8 cellular contexts compared by ENCODE assay signal in genomic region chr4:186149872-186150271, GRCh38. TPM values are rescaled to one million over a fixed set of nuclear protein-coding genes. Genes with fewer than 3 reads are reported as not detected.
A peak's percentile ranks its signal among the peaks of the same experiment; 100 is the strongest.
DNase-seq lines count a peak whose midpoint lies in the region; ATAC-seq and TF ChIP-seq lines count a peak whose summit lies in the region.

No MANE protein-coding gene starts in this region.

- intact Hi-C loops in activated T-helper 2 cell treated with anti-CD3 and anti-CD28 coated beads, Interferon-gamma antibody, Interleukin-2, Interleukin-4, amounts not matched to agents 10 μg/mL and 5 μg/mL and 100 μg/mL, durations not matched to agents 14 hours and 24 hours and 36 hours (cut with micrococcal nuclease): no loop called here

- peaks cover 17% of the 10 kb centered on the region for H3K4me1 Mint-ChIP-seq in neural crest cell
- H3K4me1 Mint-ChIP-seq in activated T-helper 2 cell treated with anti-CD3 and anti-CD28 coated beads, Interferon-gamma antibody, Interleukin-2, Interleukin-4, amounts not matched to agents 10 μg/mL and 5 μg/mL and 100 μg/mL, durations not matched to agents 14 hours and 24 hours and 36 hours (ENCODE audit: low read depth): no peaks in the 10 kb centered on the region

- no peaks in the 10 kb centered on the region for H3K27me3 ChIP-seq in GM06990 (replicated peaks; ENCODE audit: control insufficient read depth, insufficient read depth, low read length)

- H3K36me3 Mint-ChIP-seq in neural crest cell (ENCODE audit: low read depth): no peaks in the 10 kb centered on the region
- H3K36me3 Mint-ChIP-seq in activated T-helper 2 cell treated with anti-CD3 and anti-CD28 coated beads, Interferon-gamma antibody, Interleukin-2, Interleukin-4, amounts not matched to agents 10 μg/mL and 5 μg/mL and 100 μg/mL, durations not matched to agents 14 hours and 24 hours and 36 hours (ENCODE audit: low read depth): no peaks in the 10 kb centered on the region

- H3K4me3 ChIP-seq in GM06990 (replicated peaks; ENCODE audit: low read depth, low read length) (no peak overlapping the region), epithelial cell of proximal tubule (ENCODE audit: low read depth, low read length) (peak overlapping the region; percentile 50)

- H3K27me3 Mint-ChIP-seq in neural crest cell (ENCODE audit: low read depth): peaks cover 15% of the 10 kb centered on the region
- peaks cover 23% of the 10 kb centered on the region for H3K27me3 Mint-ChIP-seq in activated T-helper 2 cell treated with anti-CD3 and anti-CD28 coated beads, Interferon-gamma antibody, Interleukin-2, Interleukin-4, amounts not matched to agents 10 μg/mL and 5 μg/mL and 100 μg/mL, durations not matched to agents 14 hours and 24 hours and 36 hours (ENCODE audit: low read depth)

- ATAC-seq in GM21390 (IDR thresholded peaks at IDR 0.05; ENCODE audit: unreplicated experiment) (no peak), GM18519 (IDR thresholded peaks at IDR 0.05; ENCODE audit: low FRiP score, unreplicated experiment) (no peak), GM21576 (IDR thresholded peaks at IDR 0.05; ENCODE audit: unreplicated experiment) (no peak)

- DNase-seq in GM06990 (ENCODE audit: extremely low read depth, insufficient read length) (no peak), RPMI8226 (peak; percentile 39), epithelial cell of proximal tubule (ENCODE audit: low read depth) (no peak), neural crest cell (ENCODE audit: low read depth, low spot score) (peak; percentile 64)
- no peak for DNase-seq in activated T-helper 2 cell treated with anti-CD3 and anti-CD28 coated beads, Interferon-gamma antibody, Interleukin-2, Interleukin-4, amounts not matched to agents 10 μg/mL and 5 μg/mL and 100 μg/mL, durations not matched to agents 14 hours and 24 hours and 36 hours (ENCODE audit: low spot score)

- H3K9me3 Mint-ChIP-seq in neural crest cell: no peaks in the 10 kb centered on the region
- H3K9me3 Mint-ChIP-seq in activated T-helper 2 cell treated with anti-CD3 and anti-CD28 coated beads, Interferon-gamma antibody, Interleukin-2, Interleukin-4, amounts not matched to agents 10 μg/mL and 5 μg/mL and 100 μg/mL, durations not matched to agents 14 hours and 24 hours and 36 hours: no peaks in the 10 kb centered on the region

- no peak overlapping the region for H3K27ac Mint-ChIP-seq in neural crest cell (ENCODE audit: unreplicated experiment)
- no peak overlapping the region for H3K27ac Mint-ChIP-seq in activated T-helper 2 cell treated with anti-CD3 and anti-CD28 coated beads, Interferon-gamma antibody, Interleukin-2, Interleukin-4, amounts not matched to agents 10 μg/mL and 5 μg/mL and 100 μg/mL, durations not matched to agents 14 hours and 24 hours and 36 hours

- H3K4me3 Mint-ChIP-seq in neural crest cell: no peak overlapping the region
- H3K4me3 Mint-ChIP-seq in activated T-helper 2 cell treated with anti-CD3 and anti-CD28 coated beads, Interferon-gamma antibody, Interleukin-2, Interleukin-4, amounts not matched to agents 10 μg/mL and 5 μg/mL and 100 μg/mL, durations not matched to agents 14 hours and 24 hours and 36 hours (ENCODE audit: low read depth): no peak overlapping the region

- TF ChIP-seq CTCF in GM06990 (IDR thresholded peaks at IDR 0.05; ENCODE audit: insufficient read depth, low read length, poor library complexity, severe bottlenecking): peak; percentile 71
- TF ChIP-seq CTCF in epithelial cell of proximal tubule (conservative IDR thresholded peaks at IDR 0.05; ENCODE audit: low read depth, low read length): peak; percentile 74
- peak; percentile 72 for TF ChIP-seq CTCF in neural crest cell (conservative IDR thresholded peaks at IDR 0.05)

- H3K36me3 ChIP-seq in GM06990 (ENCODE audit: control insufficient read depth, insufficient read depth, low read length): no peaks in the 10 kb centered on the region

RNA-seq across cellular contexts. Expression of gene CYP4V2, which starts 41.5 kb away (rescaled TPM):
- total RNA-seq in epithelial cell of proximal tubule: 3.2 and 8.7 TPM in 2 replicates
- total RNA-seq in neural crest cell: 6.4 and 7.1 TPM in 2 replicates
- total RNA-seq in activated T-helper 2 cell treated with anti-CD3 and anti-CD28 coated beads, Interferon-gamma antibody, Interleukin-2, Interleukin-4, amounts not matched to agents 10 μg/mL and 5 μg/mL and 100 μg/mL, durations not matched to agents 14 hours and 24 hours and 36 hours: 8.5 and 8.9 TPM in 2 replicates

RNA-seq across cellular contexts. Expression of gene FAM149A, which starts 45.4 kb away (rescaled TPM):
- total RNA-seq in epithelial cell of proximal tubule: 23.1 and 25.1 TPM in 2 replicates
- total RNA-seq in neural crest cell: 4.5 and 5.6 TPM in 2 replicates
- total RNA-seq in activated T-helper 2 cell treated with anti-CD3 and anti-CD28 coated beads, Interferon-gamma antibody, Interleukin-2, Interleukin-4, amounts not matched to agents 10 μg/mL and 5 μg/mL and 100 μg/mL, durations not matched to agents 14 hours and 24 hours and 36 hours: 0.30 and 0.60 TPM in 2 replicates

Comparison
In these comparisons a context has a peak if more than half of its experiments do, and no peak if none do; other contexts are left out.
1. DNase-seq: peak in RPMI8226 (single experiment) and neural crest cell (single experiment); none in GM06990 (single experiment), epithelial cell of proximal tubule (single experiment) and activated T-helper 2 cell treated with anti-CD3 and anti-CD28 coated beads, Interferon-gamma antibody, Interleukin-2, Interleukin-4, amounts not matched to agents 10 μg/mL and 5 μg/mL and 100 μg/mL, durations not matched to agents 14 hours and 24 hours and 36 hours (single experiment).
2. Peak in every context shown above with its lines, with median percentiles within 50 percentile points of each other: CTCF ChIP-seq.